21 cellular contexts compared by ENCODE assay signal in the genomic region with DNA sequence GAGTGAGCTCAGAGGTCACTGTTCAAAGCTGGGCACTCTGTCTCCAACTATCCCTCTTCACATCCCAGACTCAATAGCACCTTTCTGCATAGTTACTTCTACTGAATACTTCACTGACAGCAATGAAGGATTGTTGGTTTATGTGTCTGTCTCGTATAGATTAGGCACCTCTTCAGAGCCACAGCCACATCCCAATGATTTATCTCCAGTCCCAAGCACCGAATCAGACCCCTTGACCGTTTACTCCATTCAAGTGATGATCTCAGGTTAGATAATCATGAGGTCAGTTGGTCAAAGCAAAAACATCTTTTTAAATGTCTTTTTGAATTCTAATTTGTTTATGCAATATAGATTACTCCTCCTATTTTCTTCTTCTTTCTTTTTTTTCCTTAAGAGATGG. TPM values are rescaled to one million over a fixed set of nuclear protein-coding genes. Genes with fewer than 3 reads are reported as not detected.
DNase-seq lines count a peak whose midpoint lies in the region; ATAC-seq and TF ChIP-seq lines count a peak whose summit lies in the region.
"Had no signal": no experiment of that assay in that cellular context is flagged by ENCODE, and none has a peak within 500 bp of the region (broad histone marks: within the 10 kb centered on the region; RNA-seq: fewer than 3 reads in every experiment).

No MANE protein-coding gene starts in this region.

- peaks cover 40% of the 10 kb centered on the region for H3K79me2 ChIP-seq in mesendoderm (ENCODE audit: control insufficient read depth, insufficient read depth, low read length)

- no peak overlapping the region for H3K18ac ChIP-seq in mesendoderm (ENCODE audit: low read length)

- H3K9me3 Mint-ChIP-seq in stimulated activated memory B cell treated with anti-CD40 and anti-IgM and Interleukin-4, amounts not matched to agents 10 μg/mL and 1 μg/mL and 100 μg/mL, for 72 hours: no peaks in the 10 kb centered on the region
- H3K9me3 Mint-ChIP-seq: CD4-positive, CD25-positive, alpha-beta regulatory T cell; H9; T-cell had no signal

- ATAC-seq in stimulated activated memory B cell treated with anti-CD40 and anti-IgM and Interleukin-4, amounts not matched to agents 10 μg/mL and 1 μg/mL and 100 μg/mL, for 72 hours: no peak
- ATAC-seq: T-cell had no signal

- no peak overlapping the region for H3K4ac ChIP-seq in mesendoderm (ENCODE audit: low read depth, low read length)

- CTCF ChIA-PET in A673 (lab: Charles Lee): no interaction called here

- H4K8ac ChIP-seq in mesendoderm (ENCODE audit: low read depth, low read length): no peak overlapping the region

- H2BK5ac ChIP-seq in mesendoderm (ENCODE audit: low read length): no peak overlapping the region

- H3K4me1 Mint-ChIP-seq in stimulated activated memory B cell treated with anti-CD40 and anti-IgM and Interleukin-4, amounts not matched to agents 10 μg/mL and 1 μg/mL and 100 μg/mL, for 72 hours: peaks cover 6% of the 10 kb centered on the region
- H3K4me1 Mint-ChIP-seq: CD4-positive, CD25-positive, alpha-beta regulatory T cell; T-cell had no signal

- peaks cover 13% of the 10 kb centered on the region for H3K79me1 ChIP-seq in mesendoderm (ENCODE audit: low read length)

- peaks cover 2% of the 10 kb centered on the region for H3K36me3 Mint-ChIP-seq in stimulated activated memory B cell treated with anti-CD40 and anti-IgM and Interleukin-4, amounts not matched to agents 10 μg/mL and 1 μg/mL and 100 μg/mL, for 72 hours
- H3K36me3 Mint-ChIP-seq: CD4-positive, CD25-positive, alpha-beta regulatory T cell; T-cell had no signal

- no peaks in the 10 kb centered on the region for H3K36me3 ChIP-seq in A673 (ENCODE audit: insufficient read depth, low read length, poor library complexity, severe bottlenecking)
- H3K36me3 ChIP-seq in SJCRH30: no peaks in the 10 kb centered on the region
- H3K36me3 ChIP-seq in mesendoderm (ENCODE audit: control insufficient read depth, insufficient read depth, low read length): no peaks in the 10 kb centered on the region
- H3K36me3 ChIP-seq: breast epithelium, prostate gland had no signal

- no peak overlapping the region for H2BK15ac ChIP-seq in mesendoderm (replicated peaks; ENCODE audit: low read depth)

- no peak overlapping the region for H3K23ac ChIP-seq in mesendoderm (ENCODE audit: low read length)

- no peak overlapping the region for H3K56ac ChIP-seq in mesendoderm (ENCODE audit: low read length)

- H3K27ac Mint-ChIP-seq in stimulated activated memory B cell treated with anti-CD40 and anti-IgM and Interleukin-4, amounts not matched to agents 10 μg/mL and 1 μg/mL and 100 μg/mL, for 72 hours: peak overlapping the region; percentile 6
- H3K27ac Mint-ChIP-seq: CD4-positive, CD25-positive, alpha-beta regulatory T cell; T-cell had no signal

- no peak overlapping the region for H3K9ac ChIP-seq in mesendoderm (ENCODE audit: low read length)

- intact Hi-C loops in A673 (cut with micrococcal nuclease; ENCODE audit: unreplicated experiment): no loop called here

- BruUV-seq in A673 (replicated peaks; lab: Mats Ljungman, UMichigan): no TSS peak

- H3K4me1 ChIP-seq in A673 (ENCODE audit: insufficient read depth, low read length, poor library complexity, severe bottlenecking): no peaks in the 10 kb centered on the region
- H3K4me1 ChIP-seq in SJCRH30: peaks cover 5% of the 10 kb centered on the region; the same call in 1 of the 2 replicates
- peaks cover 2% of the 10 kb centered on the region for H3K4me1 ChIP-seq in mesendoderm (ENCODE audit: control insufficient read depth, low read depth, low read length)
- H3K4me1 ChIP-seq: breast epithelium had no signal

- no peak for TF ChIP-seq POLR2A in erythroblast (IDR thresholded peaks at IDR 0.05; ENCODE audit: low read length)

- H3K4me3 ChIP-seq in A673 (ENCODE audit: low read depth, low read length, poor library complexity, severe bottlenecking) (no peak overlapping the region), SJCRH30 (no peak overlapping the region), mesendoderm (ENCODE audit: low read length) (no peak overlapping the region)
- H3K4me3 ChIP-seq: breast epithelium, lung, prostate gland had no signal

- H3K9me3 ChIP-seq in A673 (ENCODE audit: low read depth, low read length, poor library complexity, severe bottlenecking) (no peaks in the 10 kb centered on the region), SJCRH30 (replicated peaks) (no peaks in the 10 kb centered on the region)
- H3K9me3 ChIP-seq: breast epithelium, prostate gland had no signal

- no peak overlapping the region for H2AK5ac ChIP-seq in mesendoderm (ENCODE audit: low read length)

- no peak overlapping the region for H3K27ac ChIP-seq in A673 (ENCODE audit: low read depth, low read length, poor library complexity, severe bottlenecking)
- H3K27ac ChIP-seq in SJCRH30: no peak overlapping the region
- H3K27ac ChIP-seq in mesendoderm (ENCODE audit: low read depth, low read length): no peak overlapping the region
- H3K27ac ChIP-seq: prostate gland had no signal

- no peak overlapping the region for H2BK120ac ChIP-seq in mesendoderm (ENCODE audit: low read depth, low read length)

- no CpG with 5 or more reads among the region's 3 CpGs for WGBS in mesendoderm (ENCODE audit: extremely low coverage, insufficient coverage, low lambda C conversion rate)

- H3K4me3 Mint-ChIP-seq in stimulated activated memory B cell treated with anti-CD40 and anti-IgM and Interleukin-4, amounts not matched to agents 10 μg/mL and 1 μg/mL and 100 μg/mL, for 72 hours: no peak overlapping the region
- H3K4me3 Mint-ChIP-seq: CD4-positive, CD25-positive, alpha-beta regulatory T cell; H9; T-cell had no signal

- no peaks in the 10 kb centered on the region for H3K27me3 Mint-ChIP-seq in stimulated activated memory B cell treated with anti-CD40 and anti-IgM and Interleukin-4, amounts not matched to agents 10 μg/mL and 1 μg/mL and 100 μg/mL, for 72 hours

- H3K27me3 ChIP-seq in A673 (replicated peaks; ENCODE audit: insufficient read depth, low read depth, low read length, poor library complexity) (no peaks in the 10 kb centered on the region), SJCRH30 (no peaks in the 10 kb centered on the region), mesendoderm (ENCODE audit: insufficient read depth, low read length, poor library complexity) (no peaks in the 10 kb centered on the region)
- H3K27me3 ChIP-seq: breast epithelium had no signal

- no peak overlapping the region for H3K4me2 ChIP-seq in mesendoderm (ENCODE audit: low read length)

- peak; percentile 46 for DNase-seq in HT1080 (ENCODE audit: low read depth)
- peak; percentile 5 for DNase-seq in RKO (ENCODE audit: low spot score)
- DNase-seq in erythroblast (lab: John Stamatoyannopoulos, UW): peak; percentile 67
- no peak for DNase-seq in A673 (ENCODE audit: low spot score)
- no peak for DNase-seq in SJCRH30
- no peak for DNase-seq in mesendoderm
- DNase-seq: activated T-cell treated with anti-CD3 and anti-CD28 coated beads, Interleukin-2, amount 50 U/mL, for 1 hour; CD4-positive, CD25-positive, alpha-beta regulatory T cell; effector CD8-positive, alpha-beta T cell; H9; hypothalamus; NCI-H1105 treated with DMSO at 0.1 percent for 48 hours; NCI-H2081 treated with DMSO at 0.1 percent for 48 hours; NCI-H82; SHP77 treated with DMSO at 0.1 percent for 48 hours; T-cell; trophoblast cell had no signal

- TF ChIP-seq CTCF in A673 (conservative IDR thresholded peaks at IDR 0.05; ENCODE audit: low read depth, low read length): no peak

- H4K5ac ChIP-seq in mesendoderm (ENCODE audit: low read length): no peak overlapping the region

- POLR2A ChIA-PET in A673 (lab: Charles Lee; ENCODE audit: low non-redundant PET): no interaction called here

RNA-seq across cellular contexts. Expression of a gene that starts 14.7 kb away (rescaled TPM):
- 76.3 and 83.9 TPM in 2 replicates for total RNA-seq in HT1080 (2014; rRNA removed; shearing (Covaris generic))
- 103 and 126 TPM in 2 replicates for polyA plus RNA-seq in HT1080 (2015; cell fraction: cytosol; rRNA removed)
- polyA plus RNA-seq in HT1080 (2015; cell fraction: nucleus; rRNA removed): 341 and 370 TPM in 2 replicates
- total RNA-seq in A673 (2021): 15.3 and 23.8 TPM in 2 replicates
- 26.0 and 29.3 TPM in 2 replicates for total RNA-seq in SJCRH30 (2014; rRNA removed; shearing (Covaris generic))
- 76.3 TPM for polyA plus RNA-seq in mesendoderm (2013, experiment 1 of 2)
- 81.0 TPM for polyA plus RNA-seq in mesendoderm (2013, experiment 2 of 2)

Comparison
In these comparisons a context has a peak if more than half of its experiments do, and no peak if none do; other contexts are left out.
1. DNase-seq: peak in HT1080 (single experiment), RKO (single experiment) and erythroblast (2 of 2); none in A673 (single experiment), SJCRH30 (0 of 2) and mesendoderm (single experiment).